Comparison of ENCODE assay signal across 4 cellular contexts in the genomic region with DNA sequence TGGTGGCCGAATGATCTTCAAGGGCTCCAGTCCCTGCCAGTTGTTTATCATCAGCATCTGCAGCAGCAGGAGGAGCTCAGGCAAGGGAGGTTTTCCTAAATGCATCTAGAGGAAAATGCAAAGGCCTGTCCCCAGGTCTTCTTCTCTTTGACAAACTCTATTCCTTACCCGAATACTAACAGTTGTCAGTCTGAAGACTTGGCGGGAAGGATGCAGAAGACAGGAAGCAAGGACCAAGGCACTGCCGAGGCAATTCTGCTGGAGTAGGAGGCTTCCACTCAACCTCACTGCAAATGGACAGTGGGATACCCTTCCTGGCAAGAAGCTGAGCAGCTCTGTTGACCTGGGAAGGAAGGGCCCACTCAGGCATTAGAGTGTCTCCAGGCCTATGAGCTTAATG.
"Had no signal": no experiment of that assay in that cellular context is flagged by ENCODE, and none has a peak within 500 bp of the region (broad histone marks: within the 10 kb centered on the region; RNA-seq: fewer than 3 reads in every experiment).

No MANE protein-coding gene starts in this region.

- H3K4me3 ChIP-seq: K562 had no signal

- H3K4me1 Mint-ChIP-seq: IgD-negative memory B cell had no signal

- H3K27ac ChIP-seq: HL-60 had no signal

- DNase-seq: IMR-90 had no signal

- H3K36me3 Mint-ChIP-seq: IgD-negative memory B cell had no signal

- H3K4me3 Mint-ChIP-seq: IgD-negative memory B cell had no signal

- H3K27ac Mint-ChIP-seq: IgD-negative memory B cell had no signal
